13 cellular contexts compared by ENCODE assay signal in the genomic region with DNA sequence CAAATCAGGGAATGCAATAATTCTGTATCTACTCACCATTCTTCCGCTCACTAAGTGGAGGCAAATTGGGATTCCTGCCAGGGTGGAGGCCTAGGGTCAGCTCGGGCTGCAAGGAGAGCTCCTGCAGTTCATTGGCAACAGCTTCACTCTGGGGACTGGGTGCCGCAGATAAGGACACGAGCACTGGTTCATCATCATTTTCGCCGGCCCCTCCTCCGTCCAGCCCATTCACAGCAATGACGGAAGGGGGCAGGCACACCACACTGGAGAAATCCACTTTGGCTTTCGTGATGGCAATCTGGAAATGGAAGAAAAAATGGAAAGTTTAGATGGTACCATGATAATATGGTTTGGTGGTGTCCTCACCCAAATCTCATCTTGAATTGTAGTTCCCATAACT.
A peak's percentile ranks its signal among the peaks of the same experiment; 100 is the strongest.
DNase-seq lines count a peak whose midpoint lies in the region; ATAC-seq and TF ChIP-seq lines count a peak whose summit lies in the region.
"Had no signal": no experiment of that assay in that cellular context is flagged by ENCODE, and none has a peak within 500 bp of the region (broad histone marks: within the 10 kb centered on the region; RNA-seq: fewer than 3 reads in every experiment).

No MANE protein-coding gene starts in this region.

- no peak overlapping the region for H4K5ac ChIP-seq in IMR-90 (ENCODE audit: low read depth, low read length)

- H3K9me3 Mint-ChIP-seq in CD8-positive, alpha-beta memory T cell = no peaks in the 10 kb centered on the region
- H3K9me3 Mint-ChIP-seq in T-helper 2 cell treated with Interferon-gamma antibody and Interleukin-4, amounts not matched to agents 5 μg/mL and 100 μg/mL, for 36 hours = peaks cover 17% of the 10 kb centered on the region

- H3K27me3 ChIP-seq in BE2C = no peaks in the 10 kb centered on the region
- H3K27me3 ChIP-seq in IMR-90 (ENCODE audit: control insufficient read depth, insufficient read depth, low read length) = no peaks in the 10 kb centered on the region
- H3K27me3 ChIP-seq in right cardiac atrium (ENCODE audit: control insufficient read depth, insufficient read depth) = no peaks in the 10 kb centered on the region
- no peaks in the 10 kb centered on the region for H3K27me3 ChIP-seq in CD8-positive, alpha-beta memory T cell (ENCODE audit: insufficient read depth, low read length, poor library complexity, severe bottlenecking)

- H4K8ac ChIP-seq in IMR-90 (ENCODE audit: low read depth in 2 of 2, low read length in 2 of 2) = no peak overlapping the region

- H3K4me1 ChIP-seq in BE2C = peaks cover 3% of the 10 kb centered on the region; the same call in 1 of the 2 replicates
- H3K4me1 ChIP-seq in IMR-90 (ENCODE audit: control insufficient read depth, insufficient read depth, low read length) = 0 out of 2 replicates have a peak, but pooled peaks cover 2% of the 10 kb centered on the region
- H3K4me1 ChIP-seq in right cardiac atrium (ENCODE audit: control insufficient read depth, insufficient read depth, low read length) = no peaks in the 10 kb centered on the region
- no peaks in the 10 kb centered on the region for H3K4me1 ChIP-seq in CD8-positive, alpha-beta memory T cell (ENCODE audit: insufficient read depth, low read length)

- in situ Hi-C loops in IMR-90 (cut with MboI; ENCODE audit: low sequenced_read_pairs) = no loop called here

- peaks cover 16% of the 10 kb centered on the region; the same call in 1 of the 2 replicates for H3K9me1 ChIP-seq in IMR-90 (ENCODE audit: insufficient read depth, low read length)

- no peak overlapping the region for H2BK5ac ChIP-seq in IMR-90 (ENCODE audit: low read depth, low read length, poor library complexity, severe bottlenecking)

- no peak overlapping the region for H3K9ac ChIP-seq in IMR-90 (ENCODE audit: low read depth, low read length)

- peak overlapping the region in 1 of 8 donors; percentile 53 for H3K27ac Mint-ChIP-seq in CD8-positive, alpha-beta memory T cell
- no peak overlapping the region for H3K27ac Mint-ChIP-seq in T-helper 2 cell treated with Interferon-gamma antibody and Interleukin-4, amounts not matched to agents 5 μg/mL and 100 μg/mL, for 36 hours

- no peaks in the 10 kb centered on the region for H3K27me3 Mint-ChIP-seq in CD8-positive, alpha-beta memory T cell
- no peaks in the 10 kb centered on the region for H3K27me3 Mint-ChIP-seq in T-helper 2 cell treated with Interferon-gamma antibody and Interleukin-4, amounts not matched to agents 5 μg/mL and 100 μg/mL, for 36 hours (ENCODE audit: low read depth)

- H2BK120ac ChIP-seq in IMR-90 (ENCODE audit: low read depth, low read length) = no peak overlapping the region

- H3K36me3 ChIP-seq in BE2C = no peaks in the 10 kb centered on the region
- peaks cover 14% of the 10 kb centered on the region for H3K36me3 ChIP-seq in IMR-90 (ENCODE audit: control insufficient read depth, insufficient read depth, low read length)
- H3K36me3 ChIP-seq in CD8-positive, alpha-beta memory T cell (ENCODE audit: insufficient read depth, low read length) = no peaks in the 10 kb centered on the region

- TF ChIP-seq POLR2A in IMR-90 (IDR thresholded peaks at IDR 0.05; ENCODE audit: low read depth, low read length) = no peak
- no peak for TF ChIP-seq POLR2A in erythroblast (IDR thresholded peaks at IDR 0.05; ENCODE audit: low read length)

- H3K14ac ChIP-seq in IMR-90 (replicated peaks; ENCODE audit: low read depth, low read length) = no peak overlapping the region

- H4K20me1 ChIP-seq in IMR-90 (ENCODE audit: insufficient read depth, low read length) = peaks cover 30% of the 10 kb centered on the region; the same call in 1 of the 2 replicates

- intact Hi-C loops in IMR-90 (cut with micrococcal nuclease) = no loop called here
- intact Hi-C loops in right cardiac atrium (cut with DNase I) = loop anchor here in 2 of 4 donors (10.0 kb wide), 1 partner anchor 93 kb away; no protein-coding TSS in a partner anchor

- TF ChIP-seq RAD21 in IMR-90 (IDR thresholded peaks at IDR 0.05; ENCODE audit: low read length) = no peak

- TF ChIP-seq CTCF in BE2C (IDR thresholded peaks at IDR 0.05; ENCODE audit: low read depth, low read length) (peak; percentile 78), IMR-90 (conservative IDR thresholded peaks at IDR 0.05; ENCODE audit: low read depth, low read length) (no peak)

- H3K79me1 ChIP-seq in IMR-90 (ENCODE audit: low read depth in 1 of 2, low read length in 2 of 2) = peaks cover 30 to 64% of the 10 kb centered on the region in 2 experiments

- H2BK15ac ChIP-seq in IMR-90 (ENCODE audit: low read depth, low read length) = no peak overlapping the region

- 61% methylated on average over 3 of the region's 9 CpGs; no CpG with 5 or more reads in 1 of the 2 experiments for WGBS in IMR-90 (ENCODE audit: extremely low coverage in 2 of 2, insufficient read length in 1 of 2), 2 experiments
- WGBS in right cardiac atrium = 49% methylated on average over 9 of the region's 9 CpGs

- no peak overlapping the region for H3K56ac ChIP-seq in IMR-90 (ENCODE audit: extremely low read depth, insufficient read depth, low read length)

- CTCF ChIA-PET in IMR-90 (lab: Yijun Ruan, JAX) = no interaction called here
- CTCF ChIA-PET in CD8-positive, alpha-beta memory T cell (lab: Charles Lee) = no interaction called here

- peaks cover 19 to 34% (median 26%) of the 10 kb centered on the region in 3 donors for H3K4me1 Mint-ChIP-seq in CD8-positive, alpha-beta memory T cell
- peaks cover 12% of the 10 kb centered on the region for H3K4me1 Mint-ChIP-seq in T-helper 2 cell treated with Interferon-gamma antibody and Interleukin-4, amounts not matched to agents 5 μg/mL and 100 μg/mL, for 36 hours (ENCODE audit: low read depth)

- H3K4me3 ChIP-seq in BE2C (ENCODE audit: low read depth, low read length) = no peak overlapping the region
- H3K4me3 ChIP-seq in IMR-90 (ENCODE audit: insufficient read depth, low read depth, low read length) = no peak overlapping the region
- no peak overlapping the region for H3K4me3 ChIP-seq in right cardiac atrium (ENCODE audit: low read length)
- H3K4me3 ChIP-seq in CD8-positive, alpha-beta memory T cell (ENCODE audit: low read length) = no peak overlapping the region
- H3K4me3 ChIP-seq: PC-9 had no signal

- peaks cover 14 to 49% (median 16%) of the 10 kb centered on the region in 3 donors for H3K36me3 Mint-ChIP-seq in CD8-positive, alpha-beta memory T cell
- peaks cover 48% of the 10 kb centered on the region for H3K36me3 Mint-ChIP-seq in T-helper 2 cell treated with Interferon-gamma antibody and Interleukin-4, amounts not matched to agents 5 μg/mL and 100 μg/mL, for 36 hours (ENCODE audit: low read depth)

- no peak overlapping the region for H3K4ac ChIP-seq in IMR-90 (ENCODE audit: low read depth, low read length)

- no peak overlapping the region for H2BK20ac ChIP-seq in IMR-90 (ENCODE audit: low read depth, low read length)

- dilution Hi-C loops in IMR-90 (cut with HindIII; ENCODE audit: low sequenced_read_pairs, unreplicated experiment) = no loop called here

- H3K4me2 ChIP-seq in IMR-90 (ENCODE audit: low read depth, low read length) = no peak overlapping the region
- H3K4me2 ChIP-seq: PC-9 had no signal

- H3K27ac ChIP-seq in IMR-90 (ENCODE audit: insufficient read depth, low read length) (no peak overlapping the region), right cardiac atrium (ENCODE audit: low read length) (no peak overlapping the region)
- no peak overlapping the region for H3K27ac ChIP-seq in CD8-positive, alpha-beta memory T cell (ENCODE audit: low read depth, low read length)
- H3K27ac ChIP-seq: PC-9 had no signal

- H3K9me3 ChIP-seq in BE2C (no peaks in the 10 kb centered on the region), IMR-90 (ENCODE audit: control insufficient read depth, insufficient read depth, low read length) (no peaks in the 10 kb centered on the region; the same call in 1 of the 2 replicates), right cardiac atrium (ENCODE audit: control insufficient read depth, low read length) (no peaks in the 10 kb centered on the region)
- no peaks in the 10 kb centered on the region for H3K9me3 ChIP-seq in CD8-positive, alpha-beta memory T cell (ENCODE audit: low read length)

- no peak overlapping the region for H2AK5ac ChIP-seq in IMR-90 (ENCODE audit: low read depth, low read length)

- H2AFZ ChIP-seq in IMR-90 (replicated peaks; ENCODE audit: low read length, poor library complexity) = peak overlapping the region; percentile 33
- H2AFZ ChIP-seq: PC-9 had no signal

- H3K18ac ChIP-seq in IMR-90 (ENCODE audit: low read depth, low read length) = no peak overlapping the region

- H4K91ac ChIP-seq in IMR-90 (ENCODE audit: insufficient read depth, low read depth, low read length) = no peak overlapping the region

- POLR2A ChIA-PET in IMR-90 (lab: Charles Lee; ENCODE audit: unreplicated experiment) = no interaction called here
- POLR2A ChIA-PET in CD8-positive, alpha-beta memory T cell (lab: Charles Lee) = no interaction called here

- H2AK9ac ChIP-seq in IMR-90 (replicated peaks; ENCODE audit: low read depth, low read length, poor library complexity) = peak overlapping the region; percentile 73

- ATAC-seq in IMR-90 (ENCODE audit: low read depth) (no peak), right cardiac atrium (peak; percentile 91 to 93), HG03095 (IDR thresholded peaks at IDR 0.05; ENCODE audit: unreplicated experiment) (no peak), HG03457 (IDR thresholded peaks at IDR 0.05; ENCODE audit: unreplicated experiment) (no peak)

- DNase-seq in BE2C = peak; percentile 95
- no peak for DNase-seq in IMR-90
- peak; percentile 88 to 94 for DNase-seq in erythroblast (lab: John Stamatoyannopoulos, UW)
- DNase-seq in right cardiac atrium = peak; percentile 74 to 89 (median 89)
- no peak for DNase-seq in CD8-positive, alpha-beta memory T cell
- no peak for DNase-seq in T-helper 2 cell treated with Interferon-gamma antibody and Interleukin-4, amounts not matched to agents 5 μg/mL and 100 μg/mL, for 36 hours (ENCODE audit: low spot score)
- DNase-seq: C1 segment of cervical spinal cord, MM.1S, NCI-H1105 treated with DMSO at 0.1 percent for 48 hours, NCI-H187, PC-9 had no signal

- BruUV-seq in IMR-90 (replicated peaks; lab: Mats Ljungman, UMichigan) = no TSS peak

- no peak overlapping the region for H3K4me3 Mint-ChIP-seq in CD8-positive, alpha-beta memory T cell
- H3K4me3 Mint-ChIP-seq in T-helper 2 cell treated with Interferon-gamma antibody and Interleukin-4, amounts not matched to agents 5 μg/mL and 100 μg/mL, for 36 hours = no peak overlapping the region

- no peak overlapping the region for H3K23ac ChIP-seq in IMR-90 (ENCODE audit: low read depth, low read length)

TF ChIP-seq in IMR-90, 13 proteins besides CTCF, POLR2A, EP300 and RAD21:
- TF ChIP-seq CHD1 (IDR thresholded peaks at IDR 0.05; ENCODE audit: low read depth, low read length) = no peak
- TF ChIP-seq, protein P1, sequence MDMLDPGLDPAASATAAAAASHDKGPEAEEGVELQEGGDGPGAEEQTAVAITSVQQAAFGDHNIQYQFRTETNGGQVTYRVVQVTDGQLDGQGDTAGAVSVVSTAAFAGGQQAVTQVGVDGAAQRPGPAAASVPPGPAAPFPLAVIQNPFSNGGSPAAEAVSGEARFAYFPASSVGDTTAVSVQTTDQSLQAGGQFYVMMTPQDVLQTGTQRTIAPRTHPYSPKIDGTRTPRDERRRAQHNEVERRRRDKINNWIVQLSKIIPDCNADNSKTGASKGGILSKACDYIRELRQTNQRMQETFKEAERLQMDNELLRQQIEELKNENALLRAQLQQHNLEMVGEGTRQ (IDR thresholded peaks at IDR 0.05; ENCODE audit: low read depth, low read length) = no peak
TF ChIP-seq in IMR-90: peak in this region for 0.

Comparison
In these comparisons a context has a peak if more than half of its experiments do, and no peak if none do; other contexts are left out.
1. DNase-seq: peak in BE2C (single experiment), erythroblast (2 of 2) and right cardiac atrium (3 of 3); none in IMR-90 (single experiment), CD8-positive, alpha-beta memory T cell (0 of 5) and T-helper 2 cell treated with Interferon-gamma antibody and Interleukin-4, amounts not matched to agents 5 μg/mL and 100 μg/mL, for 36 hours (single experiment).
2. ATAC-seq: peak in right cardiac atrium (2 of 2); none in IMR-90 (single experiment), HG03095 (single experiment) and HG03457 (single experiment).